In the genomic region with DNA sequence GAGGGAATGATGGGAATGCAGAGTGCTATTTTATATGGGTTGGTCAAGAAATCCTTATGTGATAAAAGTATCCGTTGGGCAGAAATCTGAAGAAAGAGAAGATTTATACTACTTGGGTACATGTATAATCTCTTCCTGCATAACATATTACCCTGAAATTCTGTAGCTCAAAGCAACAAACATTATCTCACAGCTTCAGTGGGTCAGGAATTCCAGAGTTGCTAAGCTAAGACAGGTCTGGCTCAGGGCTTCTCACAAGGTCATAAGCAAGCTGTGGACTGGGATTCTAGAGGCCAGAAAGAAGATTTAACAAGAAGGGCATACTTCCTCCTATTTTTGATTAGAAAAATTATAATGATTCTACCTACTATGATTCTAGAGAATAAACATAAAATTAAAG, we compare ENCODE assay signal across 16 cellular contexts.
DNase-seq lines count a peak whose midpoint lies in the region; ATAC-seq and TF ChIP-seq lines count a peak whose summit lies in the region.
"Had no signal": no experiment of that assay in that cellular context is flagged by ENCODE, and none has a peak within 500 bp of the region (broad histone marks: within the 10 kb centered on the region; RNA-seq: fewer than 3 reads in every experiment).

No MANE protein-coding gene starts in this region.

- H2BK120ac ChIP-seq in mesendoderm (ENCODE audit: low read depth, low read length), result no peak overlapping the region

- no CpG with 5 or more reads among the region's 1 CpG for WGBS in mesendoderm (ENCODE audit: extremely low coverage, insufficient coverage, low lambda C conversion rate)

- no peak overlapping the region for H3K9ac ChIP-seq in mesendoderm (ENCODE audit: low read length)

- no peaks in the 10 kb centered on the region for H3K79me2 ChIP-seq in mesendoderm (ENCODE audit: control insufficient read depth, insufficient read depth, low read length)

- no peak overlapping the region for H3K4me3 ChIP-seq in choroid plexus epithelial cell (ENCODE audit: low read depth, low read length)
- H3K4me3 ChIP-seq in mesendoderm (ENCODE audit: low read length), result no peak overlapping the region
- H3K4me3 ChIP-seq: GM23338 had no signal

- H3K4ac ChIP-seq in mesendoderm (ENCODE audit: low read depth, low read length), result no peak overlapping the region

- no peaks in the 10 kb centered on the region for H3K36me3 ChIP-seq in mesendoderm (ENCODE audit: control insufficient read depth, insufficient read depth, low read length)

- no peak overlapping the region for H2AK5ac ChIP-seq in mesendoderm (ENCODE audit: low read length)

- H3K27me3 ChIP-seq in mesendoderm (ENCODE audit: insufficient read depth, low read length, poor library complexity), result no peaks in the 10 kb centered on the region

- H3K56ac ChIP-seq in mesendoderm (ENCODE audit: low read length), result no peak overlapping the region

- H4K5ac ChIP-seq in mesendoderm (ENCODE audit: low read length), result no peak overlapping the region

- no peak overlapping the region for H2BK15ac ChIP-seq in mesendoderm (replicated peaks; ENCODE audit: low read depth)

- H3K27ac ChIP-seq in mesendoderm (ENCODE audit: low read depth, low read length), result no peak overlapping the region
- H3K27ac ChIP-seq: C4-2B, HL-60 had no signal

- H3K18ac ChIP-seq in mesendoderm (ENCODE audit: low read length), result no peak overlapping the region

- no peak for TF ChIP-seq CTCF in choroid plexus epithelial cell (conservative IDR thresholded peaks at IDR 0.05; ENCODE audit: low read depth, low read length)

- H2BK5ac ChIP-seq in mesendoderm (ENCODE audit: low read length), result no peak overlapping the region

- no peaks in the 10 kb centered on the region for H3K79me1 ChIP-seq in mesendoderm (ENCODE audit: low read length)

- no peak overlapping the region for H3K23ac ChIP-seq in mesendoderm (ENCODE audit: low read length)

- intact Hi-C loops in left ventricle myocardium superior (cut with micrococcal nuclease) (no loop called here), Right ventricle myocardium inferior (cut with DNase I) (loop anchor here (5.0 kb wide), 1 partner anchor 1519 kb away; no protein-coding TSS in a partner anchor)

- no peak overlapping the region for H4K8ac ChIP-seq in mesendoderm (ENCODE audit: low read depth, low read length)

- H3K4me1 ChIP-seq in mesendoderm (ENCODE audit: control insufficient read depth, low read depth, low read length), result no peaks in the 10 kb centered on the region

- DNase-seq in left ventricle myocardium superior (no peak), Right ventricle myocardium inferior (ENCODE audit: missing footprints) (no peak), choroid plexus epithelial cell (ENCODE audit: low read depth) (peak; percentile 37), mesendoderm (peak; percentile 5), NCI-H1436 (lab: John Stamatoyannopoulos, UW) (no peak), SIG-M5 (lab: John Stamatoyannopoulos, UW) (no peak)
- DNase-seq: ACHN; AML-193; CD4-positive, alpha-beta T cell; DMS153; DMS79; GDM1; HCEC 1CT had no signal

- ATAC-seq in left ventricle myocardium superior, result peak; percentile 55
- ATAC-seq in Right ventricle myocardium inferior, result no peak
- ATAC-seq: GM23338 had no signal

- H3K4me2 ChIP-seq in mesendoderm (ENCODE audit: low read length), result no peak overlapping the region
- H3K4me2 ChIP-seq: GM23338 had no signal

Comparison
In these comparisons a context has a peak if more than half of its experiments do, and no peak if none do; other contexts are left out.
1. DNase-seq: peak in choroid plexus epithelial cell (single experiment) and mesendoderm (single experiment); none in left ventricle myocardium superior (single experiment), Right ventricle myocardium inferior (single experiment), NCI-H1436 (single experiment) and SIG-M5 (single experiment).